Comparison of ENCODE assay signal across 1 cellular context in the genomic region with DNA sequence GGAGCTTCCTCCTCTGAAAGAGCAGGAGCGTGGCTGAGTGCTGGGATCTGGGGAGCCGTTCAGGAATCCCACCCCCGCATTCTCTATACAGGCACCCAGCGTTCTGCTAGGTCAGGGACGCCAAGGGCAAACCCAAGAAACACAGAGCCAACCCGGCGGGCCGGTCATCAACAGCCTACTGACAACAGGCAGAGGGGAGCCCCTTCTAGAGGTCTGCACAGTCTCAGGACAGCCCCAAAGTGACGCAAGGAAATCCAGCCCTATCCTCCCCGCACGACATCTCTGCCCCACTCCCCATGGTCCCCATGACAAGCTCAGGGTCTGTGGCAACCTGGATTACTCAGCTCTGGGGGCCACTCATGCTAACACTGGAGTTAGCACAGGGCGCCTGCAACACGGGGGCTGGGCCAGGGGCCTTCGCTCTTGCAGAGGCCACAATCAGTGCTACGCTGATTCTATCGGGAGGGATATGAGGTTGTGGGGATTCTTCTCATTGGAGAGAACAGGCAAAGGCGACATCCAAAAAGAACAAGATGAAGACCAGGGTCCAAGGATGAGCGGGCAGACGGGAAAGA.
TF ChIP-seq lines count a peak whose summit lies in the region.

No MANE protein-coding gene starts in this region.

TF ChIP-seq in GM23338, 12 proteins besides CTCF, POLR2A, EP300 and RAD21 (continued from another document):
- TF ChIP-seq ZNF462 (CRISPR knock-in tag; IDR thresholded peaks at IDR 0.05) (no peak), NANOG (IDR thresholded peaks at IDR 0.05; ENCODE audit: borderline replicate concordance) (no peak), POLR2AphosphoS5 (IDR thresholded peaks at IDR 0.05; ENCODE audit: low read depth) (no peak), CREB1 (CRISPR knock-in tag; IDR thresholded peaks at IDR 0.05; ENCODE audit: low read depth) (no peak), ZNF331 (CRISPR knock-in tag; IDR thresholded peaks at IDR 0.05; ENCODE audit: low read depth) (no peak), STAT1 (IDR thresholded peaks at IDR 0.05; ENCODE audit: unreplicated experiment) (no peak), REST (IDR thresholded peaks at IDR 0.05; ENCODE audit: unreplicated experiment) (no peak)
- TF ChIP-seq, protein P1, sequence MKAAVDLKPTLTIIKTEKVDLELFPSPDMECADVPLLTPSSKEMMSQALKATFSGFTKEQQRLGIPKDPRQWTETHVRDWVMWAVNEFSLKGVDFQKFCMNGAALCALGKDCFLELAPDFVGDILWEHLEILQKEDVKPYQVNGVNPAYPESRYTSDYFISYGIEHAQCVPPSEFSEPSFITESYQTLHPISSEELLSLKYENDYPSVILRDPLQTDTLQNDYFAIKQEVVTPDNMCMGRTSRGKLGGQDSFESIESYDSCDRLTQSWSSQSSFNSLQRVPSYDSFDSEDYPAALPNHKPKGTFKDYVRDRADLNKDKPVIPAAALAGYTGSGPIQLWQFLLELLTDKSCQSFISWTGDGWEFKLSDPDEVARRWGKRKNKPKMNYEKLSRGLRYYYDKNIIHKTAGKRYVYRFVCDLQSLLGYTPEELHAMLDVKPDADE (IDR thresholded peaks at IDR 0.05): no peak
